Comparison of ENCODE assay signal across 9 cellular contexts in the genomic region with DNA sequence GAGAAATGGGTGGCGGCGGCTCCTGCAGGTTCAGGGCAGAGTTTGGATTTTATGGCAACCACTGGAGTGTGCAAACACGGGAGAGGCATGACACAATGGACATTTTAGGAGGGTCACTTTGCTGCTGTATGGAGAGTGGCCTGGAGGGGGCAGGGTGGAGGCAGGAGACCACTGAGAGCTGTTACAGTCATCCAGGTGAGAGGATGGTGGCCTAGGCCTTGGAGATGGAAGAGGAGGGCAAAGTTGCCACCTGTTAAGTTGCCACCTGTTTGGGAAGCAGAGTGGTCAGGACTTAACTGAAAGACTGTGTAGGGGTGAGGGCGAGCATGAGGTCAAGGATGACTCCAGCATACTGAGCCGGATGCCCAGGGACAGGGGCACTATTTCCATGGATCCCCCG. TPM values are rescaled to one million over a fixed set of nuclear protein-coding genes. Genes with fewer than 3 reads are reported as not detected.
DNase-seq lines count a peak whose midpoint lies in the region; ATAC-seq and TF ChIP-seq lines count a peak whose summit lies in the region.
"Had no signal": no experiment of that assay in that cellular context is flagged by ENCODE, and none has a peak within 500 bp of the region (broad histone marks: within the 10 kb centered on the region; RNA-seq: fewer than 3 reads in every experiment).

No MANE protein-coding gene starts in this region.

- no peak for DNase-seq in GM12864 (ENCODE audit: low read depth)
- peak; percentile 34 for DNase-seq in NCI-H2196 (lab: John Stamatoyannopoulos, UW; ENCODE audit: unreplicated experiment)
- DNase-seq in activated CD8-positive, alpha-beta memory T cell treated with anti-CD3 and anti-CD28 coated beads, Interleukin-2, amount 50 U/mL, for 48 hours: peak; percentile 74
- DNase-seq in fibroblast of the aortic adventitia (ENCODE audit: low read depth): no peak
- DNase-seq in stimulated activated CD4-positive, alpha-beta T cell treated with anti-CD3 and anti-CD28 coated beads, Interleukin-2, amount 100 ng/mL, for 4 hours (ENCODE audit: low read depth): peak; percentile 36
- DNase-seq in inferior parietal cortex (ENCODE audit: extremely low spot score): no peak

- ATAC-seq in HG02970 (IDR thresholded peaks at IDR 0.05; ENCODE audit: low FRiP score, unreplicated experiment): no peak
- ATAC-seq in GM18502 (IDR thresholded peaks at IDR 0.05; ENCODE audit: poor library complexity, unreplicated experiment): no peak

- H3K4me3 ChIP-seq in GM12864 (ENCODE audit: low read depth, low read length): no peak overlapping the region
- no peak overlapping the region for H3K4me3 ChIP-seq in fibroblast of the aortic adventitia (ENCODE audit: low read depth, low read length)

- TF ChIP-seq CTCF in GM12864 (IDR thresholded peaks at IDR 0.05; ENCODE audit: low read depth, low read length, missing control alignments) (peak; percentile 80), fibroblast of the aortic adventitia (IDR thresholded peaks at IDR 0.05; ENCODE audit: insufficient read depth, low read length) (peak; percentile 67)

RNA-seq across cellular contexts. Expression of a gene that starts 2.3 kb away (rescaled TPM):
- total RNA-seq in fibroblast of the aortic adventitia (ENCODE audit: low replicate concordance): 4.7 and 11.2 TPM in 2 replicates

RNA-seq across cellular contexts. Expression of a gene that starts 12.2 kb away (rescaled TPM):
- total RNA-seq in fibroblast of the aortic adventitia (ENCODE audit: low replicate concordance): 97.6 and 129 TPM in 2 replicates

RNA-seq across cellular contexts. Expression of a gene that starts 14.4 kb away (rescaled TPM):
- not detected in 2 replicates for total RNA-seq in fibroblast of the aortic adventitia (ENCODE audit: low replicate concordance)
- total RNA-seq: renal cortical epithelial cell had no signal

RNA-seq across cellular contexts. Expression of a gene that starts 16.1 kb away (rescaled TPM):
- 1.5 and 9.4 TPM in 2 replicates for total RNA-seq in fibroblast of the aortic adventitia (ENCODE audit: low replicate concordance)

RNA-seq across cellular contexts. Expression of a gene that starts 26.0 kb away (rescaled TPM):
- total RNA-seq in fibroblast of the aortic adventitia (ENCODE audit: low replicate concordance): 0.09 and 0.16 TPM in 2 replicates

Comparison
In these comparisons a context has a peak if more than half of its experiments do, and no peak if none do; other contexts are left out.
1. DNase-seq: peak in NCI-H2196 (single experiment), activated CD8-positive, alpha-beta memory T cell treated with anti-CD3 and anti-CD28 coated beads, Interleukin-2, amount 50 U/mL, for 48 hours (single experiment) and stimulated activated CD4-positive, alpha-beta T cell treated with anti-CD3 and anti-CD28 coated beads, Interleukin-2, amount 100 ng/mL, for 4 hours (single experiment); none in GM12864 (single experiment), fibroblast of the aortic adventitia (single experiment) and inferior parietal cortex (single experiment).